8 cellular contexts compared by ENCODE assay signal in genomic region chr20:33568378-33569289, GRCh38.
A peak's percentile ranks its signal among the peaks of the same experiment; 100 is the strongest.
DNase-seq lines count a peak whose midpoint lies in the region; ATAC-seq lines count a peak whose summit lies in the region.

No MANE protein-coding gene starts in this region.

- no peaks in the 10 kb centered on the region for H3K9me3 ChIP-seq in mesenchymal stem cell (ENCODE audit: control insufficient read depth, low read length)

- peak overlapping the region; percentile 12 for H3K9ac ChIP-seq in mesenchymal stem cell (ENCODE audit: low read length)

- H3K23ac ChIP-seq in mesenchymal stem cell (ENCODE audit: low read length in 2 of 2): no peak overlapping the region

- no peak overlapping the region for H2AFZ ChIP-seq in mesenchymal stem cell (ENCODE audit: low read depth, low read length)

- WGBS in mesenchymal stem cell: 62% methylated on average over 11 of the region's 11 CpGs

- H3K27me3 ChIP-seq in mesenchymal stem cell (ENCODE audit: control insufficient read depth in 1 of 2, insufficient read depth in 1 of 2, low read length in 2 of 2): no peaks in the 10 kb centered on the region

- no peak overlapping the region for H3K27ac ChIP-seq in mesenchymal stem cell (ENCODE audit: low read length, poor library complexity, severe bottlenecking)

- H3K4ac ChIP-seq in mesenchymal stem cell (ENCODE audit: low read depth in 1 of 2, low read length in 2 of 2): peak overlapping the region in 1 of 2 experiments; percentile 28

- no peak overlapping the region for H4K8ac ChIP-seq in mesenchymal stem cell (ENCODE audit: low read length)

- peaks cover 16% of the 10 kb centered on the region for H3K79me1 ChIP-seq in mesenchymal stem cell (replicated peaks; ENCODE audit: low read length, poor library complexity, severe bottlenecking)

- peak; percentile 94 for DNase-seq in COR-L47 (lab: John Stamatoyannopoulos, UW)
- peak; percentile 100 for DNase-seq in NCI-H146 (lab: John Stamatoyannopoulos, UW)
- DNase-seq in anterior cingulate cortex (lab: John Stamatoyannopoulos, UW): peak in 42 of 58 donors; percentile 3 to 82 (median 44)
- no peak for DNase-seq in mesenchymal stem cell
- no peak for DNase-seq in activated T-helper 2 cell treated with anti-CD3 and anti-CD28 coated beads, Interferon-gamma antibody, Interleukin-2, Interleukin-4, amounts not matched to agents 10 μg/mL and 5 μg/mL and 100 μg/mL, durations not matched to agents 14 hours and 24 hours and 36 hours (ENCODE audit: low spot score)
- no peak for DNase-seq in EL

- peak overlapping the region in 1 of 2 experiments; percentile 6 for H3K14ac ChIP-seq in mesenchymal stem cell (ENCODE audit: low read length in 2 of 2)

- peaks cover 16% of the 10 kb centered on the region for H3K4me1 Mint-ChIP-seq in activated T-helper 2 cell treated with anti-CD3 and anti-CD28 coated beads, Interferon-gamma antibody, Interleukin-2, Interleukin-4, amounts not matched to agents 10 μg/mL and 5 μg/mL and 100 μg/mL, durations not matched to agents 14 hours and 24 hours and 36 hours (ENCODE audit: low read depth)

- H2BK15ac ChIP-seq in mesenchymal stem cell (ENCODE audit: low read depth, poor library complexity, severe bottlenecking): no peak overlapping the region

- no peaks in the 10 kb centered on the region for H3K27me3 Mint-ChIP-seq in activated T-helper 2 cell treated with anti-CD3 and anti-CD28 coated beads, Interferon-gamma antibody, Interleukin-2, Interleukin-4, amounts not matched to agents 10 μg/mL and 5 μg/mL and 100 μg/mL, durations not matched to agents 14 hours and 24 hours and 36 hours (ENCODE audit: low read depth)

- intact Hi-C loops in activated T-helper 2 cell treated with anti-CD3 and anti-CD28 coated beads, Interferon-gamma antibody, Interleukin-2, Interleukin-4, amounts not matched to agents 10 μg/mL and 5 μg/mL and 100 μg/mL, durations not matched to agents 14 hours and 24 hours and 36 hours (cut with micrococcal nuclease): no loop called here

- no peaks in the 10 kb centered on the region for H3K36me3 ChIP-seq in mesenchymal stem cell (ENCODE audit: control insufficient read depth in 1 of 2, insufficient read depth in 2 of 2, low read depth in 1 of 2, low read length in 2 of 2)

- no peak for ATAC-seq in HG03460 (IDR thresholded peaks at IDR 0.05; ENCODE audit: unreplicated experiment)
- ATAC-seq in GM19035 (IDR thresholded peaks at IDR 0.05; ENCODE audit: unreplicated experiment): no peak

- no peaks in the 10 kb centered on the region for H3K36me3 Mint-ChIP-seq in activated T-helper 2 cell treated with anti-CD3 and anti-CD28 coated beads, Interferon-gamma antibody, Interleukin-2, Interleukin-4, amounts not matched to agents 10 μg/mL and 5 μg/mL and 100 μg/mL, durations not matched to agents 14 hours and 24 hours and 36 hours (ENCODE audit: low read depth)

- no peak overlapping the region for H2BK5ac ChIP-seq in mesenchymal stem cell (ENCODE audit: low read depth, low read length, poor library complexity, severe bottlenecking)

- H4K91ac ChIP-seq in mesenchymal stem cell (ENCODE audit: low read length): no peak overlapping the region

- no peak overlapping the region for H3K4me2 ChIP-seq in mesenchymal stem cell (ENCODE audit: low read length, poor library complexity, severe bottlenecking)

- no peak overlapping the region for H3K27ac Mint-ChIP-seq in activated T-helper 2 cell treated with anti-CD3 and anti-CD28 coated beads, Interferon-gamma antibody, Interleukin-2, Interleukin-4, amounts not matched to agents 10 μg/mL and 5 μg/mL and 100 μg/mL, durations not matched to agents 14 hours and 24 hours and 36 hours

- no peak overlapping the region for H3K18ac ChIP-seq in mesenchymal stem cell (ENCODE audit: low read depth in 1 of 2, low read length in 2 of 2)

- H3K9me3 Mint-ChIP-seq in activated T-helper 2 cell treated with anti-CD3 and anti-CD28 coated beads, Interferon-gamma antibody, Interleukin-2, Interleukin-4, amounts not matched to agents 10 μg/mL and 5 μg/mL and 100 μg/mL, durations not matched to agents 14 hours and 24 hours and 36 hours: no peaks in the 10 kb centered on the region

- no peak overlapping the region for H2BK120ac ChIP-seq in mesenchymal stem cell (ENCODE audit: low read depth, low read length)

- no peak overlapping the region for H2BK12ac ChIP-seq in mesenchymal stem cell (ENCODE audit: low read length in 2 of 2)

- no peak overlapping the region for H3K4me3 ChIP-seq in mesenchymal stem cell (ENCODE audit: insufficient read depth in 1 of 2, low read depth in 1 of 2, low read length in 2 of 2)

- no peak overlapping the region for H2AK5ac ChIP-seq in mesenchymal stem cell (ENCODE audit: low read length, severe bottlenecking)

- no peak overlapping the region for H3K4me3 Mint-ChIP-seq in activated T-helper 2 cell treated with anti-CD3 and anti-CD28 coated beads, Interferon-gamma antibody, Interleukin-2, Interleukin-4, amounts not matched to agents 10 μg/mL and 5 μg/mL and 100 μg/mL, durations not matched to agents 14 hours and 24 hours and 36 hours (ENCODE audit: low read depth)

- H3K4me1 ChIP-seq in mesenchymal stem cell (ENCODE audit: control insufficient read depth, insufficient read depth, low read depth, low read length): peaks cover 9% of the 10 kb centered on the region

Comparison
In these comparisons a context has a peak if more than half of its experiments do, and no peak if none do; other contexts are left out.
1. DNase-seq: peak in COR-L47 (single experiment), NCI-H146 (single experiment) and anterior cingulate cortex (42 of 58); none in mesenchymal stem cell (single experiment), activated T-helper 2 cell treated with anti-CD3 and anti-CD28 coated beads, Interferon-gamma antibody, Interleukin-2, Interleukin-4, amounts not matched to agents 10 μg/mL and 5 μg/mL and 100 μg/mL, durations not matched to agents 14 hours and 24 hours and 36 hours (single experiment) and EL (single experiment).